23 cellular contexts compared by ENCODE assay signal in the genomic region with DNA sequence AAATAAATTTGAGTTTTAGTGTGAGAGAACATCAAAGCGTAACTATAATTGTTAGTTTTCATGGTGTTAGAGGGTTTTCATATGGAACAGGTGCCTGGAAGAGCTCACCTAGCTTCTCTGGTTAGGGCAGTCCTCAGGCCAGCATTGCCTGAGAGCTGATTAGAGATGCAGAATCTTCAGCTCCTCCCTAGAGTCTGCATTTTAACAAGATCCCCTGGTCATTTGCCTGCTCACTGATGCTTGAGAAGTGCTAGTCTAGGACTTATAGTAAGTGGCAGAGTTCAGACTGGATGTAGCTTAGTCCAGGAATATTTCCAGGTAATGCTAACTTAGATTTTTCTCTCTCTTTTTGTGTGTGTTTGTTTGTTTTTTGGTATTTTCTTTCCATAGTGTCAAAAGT.
"Had no signal": no experiment of that assay in that cellular context is flagged by ENCODE, and none has a peak within 500 bp of the region (broad histone marks: within the 10 kb centered on the region; RNA-seq: fewer than 3 reads in every experiment).

No MANE protein-coding gene starts in this region.

- H3K27me3 ChIP-seq: ascending aorta had no signal

- H3K27ac ChIP-seq: ascending aorta, KMS-11, PC-9, RWPE1 had no signal

- ATAC-seq: activated CD8-positive, alpha-beta T cell treated with anti-CD3 and anti-CD28 coated beads for 36 hours; Right ventricle myocardium inferior; SK-N-SH treated with all-trans-retinoic acid at 6 μM for 48 hours had no signal

- H3K9me3 ChIP-seq: ascending aorta had no signal

- H3K4me2 ChIP-seq: KMS-11, PC-9 had no signal

- H3K9ac ChIP-seq: KMS-11 had no signal

- DNase-seq: activated CD4-positive, alpha-beta T cell treated with anti-CD3 and anti-CD28 coated beads, Interleukin-2, amount 10 ng/mL, durations not matched to agents 24 days and 14 days; activated CD4-positive, alpha-beta T cell treated with anti-CD3 and anti-CD28 coated beads, Interleukin-2, amount 50 U/mL, for 4 hours; activated CD8-positive, alpha-beta T cell treated with anti-CD3 and anti-CD28 coated beads for 36 hours; activated gamma-delta T cell; activated naive CD4-positive, alpha-beta T cell treated with Interleukin-2 at 50 U/mL for 16 hours; activated naive CD8-positive, alpha-beta T cell treated with anti-CD3 and anti-CD28 coated beads, Interleukin-2, amount 10 ng/mL, durations not matched to agents 7 days and 5 days; activated T-cell treated with anti-CD3 and anti-CD28 coated beads, Interleukin-2, amount 50 U/mL, for 24 hours; amygdala; cerebellar nuclear complex; NCI-H1436 treated with DMSO at 0.1 percent for 48 hours; NCI-H187 treated with DMSO at 0.1 percent for 48 hours; NCI-H2081; NCI-H345; NCI-H524 treated with DMSO at 0.1 percent for 48 hours; PC-9; SIG-M5; T-helper 1 cell; T1000 had no signal

- H2AFZ ChIP-seq: PC-9 had no signal

- H3K4me1 ChIP-seq: ascending aorta had no signal

- H3K4me3 ChIP-seq: ascending aorta, PC-9 had no signal
